ENCODE assay signal across 8 cellular contexts in genomic region chr22:19178659-19179471, GRCh38. TPM values are rescaled to one million over a fixed set of nuclear protein-coding genes. Genes with fewer than 3 reads are reported as not detected.
DNase-seq lines count a peak whose midpoint lies in the region; ATAC-seq, FAIRE-seq and TF ChIP-seq lines count a peak whose summit lies in the region.

SLC25A1 (minus strand) TSS chr22:19178736; CDS start chr22:19178673, 63 bp downstream.

- TF ChIP-seq POLR2A in H54 (IDR thresholded peaks at IDR 0.05; ENCODE audit: low read depth, low read length) (peak; percentile 32; the same call in 1 of the 2 replicates), gastroesophageal sphincter (IDR thresholded peaks at IDR 0.05) (peak; percentile 40 to 66)

- H3K27ac ChIP-seq in gastroesophageal sphincter, result peak within 1 kb of the TSS; percentile 76 to 99 (median 94)
- peak within 1 kb of the TSS; percentile 55 for H3K27ac ChIP-seq in neutrophil

- peak within 1 kb of the TSS; percentile 53 for H3K27ac Mint-ChIP-seq in activated naive CD4-positive, alpha-beta T cell treated with anti-CD3 and anti-CD28 coated beads for 36 hours

- intact Hi-C loops in activated naive CD4-positive, alpha-beta T cell treated with anti-CD3 and anti-CD28 coated beads for 36 hours (cut with micrococcal nuclease), result loop anchor here (1.0 to 5.0 kb wide), 8 partner anchors 34 to 539 kb away; partner anchors contain the start of genes CDC45, DGCR2, ESS2 and HIRA

- TF ChIP-seq CTCF in Loucy (conservative IDR thresholded peaks at IDR 0.05; ENCODE audit: low read length) (no peak), gastroesophageal sphincter (IDR thresholded peaks at IDR 0.05) (no peak), neutrophil (IDR thresholded peaks at IDR 0.05) (peak; percentile 22), subcutaneous adipose tissue (IDR thresholded peaks at IDR 0.05; ENCODE audit: low read depth) (no peak)

- peaks cover 1% of the 10 kb centered on the region for H3K36me3 Mint-ChIP-seq in activated naive CD4-positive, alpha-beta T cell treated with anti-CD3 and anti-CD28 coated beads for 36 hours (ENCODE audit: low read depth)

- H2AFZ ChIP-seq in Loucy (ENCODE audit: low read length), result peak within 1 kb of the TSS; percentile 92

- no peak for FAIRE-seq in H54 (lab: Jason Lieb, UNC)

- peaks cover 18% of the 10 kb centered on the region for H4K20me1 ChIP-seq in Loucy (ENCODE audit: insufficient read depth, low read length, poor library complexity, severe bottlenecking)

- ATAC-seq in gastroesophageal sphincter, result peak; percentile 91

- peak; percentile 90 for DNase-seq in ELR (ENCODE audit: low read depth)
- peak; percentile 73 for DNase-seq in H54 (ENCODE audit: insufficient read length, low spot score)
- peak; percentile 87 for DNase-seq in SK-N-DZ (ENCODE audit: low spot score)
- DNase-seq in activated naive CD4-positive, alpha-beta T cell treated with anti-CD3 and anti-CD28 coated beads for 36 hours, result peak; percentile 85

- peak within 1 kb of the TSS; percentile 98 for H3K4me2 ChIP-seq in Loucy (ENCODE audit: low read depth, low read length, poor library complexity, severe bottlenecking)

- H3K9me3 ChIP-seq in Loucy (ENCODE audit: insufficient read depth, low read depth, low read length), result no peaks in the 10 kb centered on the region
- no peaks in the 10 kb centered on the region for H3K9me3 ChIP-seq in gastroesophageal sphincter
- no peaks in the 10 kb centered on the region for H3K9me3 ChIP-seq in neutrophil

- H3K27me3 ChIP-seq in Loucy (ENCODE audit: insufficient read depth, low read length, poor library complexity, severe bottlenecking) (no peaks in the 10 kb centered on the region), gastroesophageal sphincter (no peaks in the 10 kb centered on the region), neutrophil (peaks cover 8% of the 10 kb centered on the region)

- H3K9me3 Mint-ChIP-seq in activated naive CD4-positive, alpha-beta T cell treated with anti-CD3 and anti-CD28 coated beads for 36 hours, result no peaks in the 10 kb centered on the region

- no peaks in the 10 kb centered on the region for H3K9me2 ChIP-seq in Loucy (replicated peaks; ENCODE audit: low read depth, low read length)

- CTCF ChIA-PET in activated naive CD4-positive, alpha-beta T cell treated with anti-CD3 and anti-CD28 coated beads for 36 hours (lab: Charles Lee), result interaction anchor here (0.6 to 1.8 kb wide), 8 partner anchors 13 to 451 kb away, joined by 3 to 5 read pairs (median 4); partner anchors contain the start of gene ESS2

- peak within 1 kb of the TSS; percentile 75 for H3K4me3 Mint-ChIP-seq in activated naive CD4-positive, alpha-beta T cell treated with anti-CD3 and anti-CD28 coated beads for 36 hours

- no peak for TF ChIP-seq EP300 in gastroesophageal sphincter (IDR thresholded peaks at IDR 0.05)

- H3K9ac ChIP-seq in Loucy (ENCODE audit: low read depth, low read length, poor library complexity, severe bottlenecking), result peak within 1 kb of the TSS; percentile 71

- no peaks in the 10 kb centered on the region for H3F3A ChIP-seq in Loucy (ENCODE audit: low read depth)

- peaks cover 32% of the 10 kb centered on the region for H3K4me1 Mint-ChIP-seq in activated naive CD4-positive, alpha-beta T cell treated with anti-CD3 and anti-CD28 coated beads for 36 hours (ENCODE audit: low read depth)

- H3K79me2 ChIP-seq in Loucy (ENCODE audit: insufficient read depth, low read length), result peaks cover 31% of the 10 kb centered on the region; the same call in 1 of the 2 replicates

- H3K4me3 ChIP-seq in Loucy (ENCODE audit: low read length, poor library complexity, severe bottlenecking), result peak within 1 kb of the TSS; percentile 78
- peak within 1 kb of the TSS; percentile 76 to 96 for H3K4me3 ChIP-seq in gastroesophageal sphincter
- H3K4me3 ChIP-seq in neutrophil (ENCODE audit: low read depth in 1 of 2, low read length in 1 of 2), result peak within 1 kb of the TSS; percentile 66 to 77

- no peaks in the 10 kb centered on the region for H3K36me3 ChIP-seq in Loucy (ENCODE audit: insufficient read depth, low read length)
- peaks cover 0 to 10% of the 10 kb centered on the region in 2 donors for H3K36me3 ChIP-seq in gastroesophageal sphincter
- H3K36me3 ChIP-seq in neutrophil, result peaks cover 61% of the 10 kb centered on the region

- H3K4me1 ChIP-seq in Loucy (ENCODE audit: insufficient read depth, low read length, poor library complexity, severe bottlenecking) (peaks cover 23% of the 10 kb centered on the region), gastroesophageal sphincter (peaks cover 0 to 53% (median 24%) of the 10 kb centered on the region in 3 donors), neutrophil (ENCODE audit: control insufficient read depth in 1 of 2, insufficient read depth in 1 of 2, low read depth in 1 of 2, low read length in 1 of 2) (peaks cover 25 to 34% of the 10 kb centered on the region in 2 experiments)

- no CpG with 5 or more reads among the region's 84 CpGs for WGBS in gastroesophageal sphincter (ENCODE audit: low coverage in 1 of 2), 2 donors

- H3K27me3 Mint-ChIP-seq in activated naive CD4-positive, alpha-beta T cell treated with anti-CD3 and anti-CD28 coated beads for 36 hours (ENCODE audit: low read depth), result no peaks in the 10 kb centered on the region

RNA-seq across cellular contexts. Expression of gene SLC25A1, which starts in this region (rescaled TPM):
- 122 and 132 TPM in 2 replicates for polyA plus RNA-seq in SK-N-DZ (2014; cell fraction: cytosol; rRNA removed)
- polyA plus RNA-seq in SK-N-DZ (2014; cell fraction: nucleus; rRNA removed), result 128 and 158 TPM in 2 replicates
- total RNA-seq in activated naive CD4-positive, alpha-beta T cell treated with anti-CD3 and anti-CD28 coated beads for 36 hours, result 10 to 100 TPM; 54.0 to 58.4 TPM
- total RNA-seq in gastroesophageal sphincter, result 10 to 100 TPM; 42.1 to 69.9 (median 51.1) TPM
- total RNA-seq in subcutaneous adipose tissue, result 100 to 1,000 TPM in 2 of 4 donors, 10 to 100 TPM in 2; 61.1 to 450 (median 97.4) TPM

Comparison
In these comparisons a context has a peak if more than half of its experiments do, and no peak if none do; other contexts are left out.
1. Peak in every context shown above with its lines: DNase-seq, ATAC-seq, H3K4me3 ChIP-seq and H3K27ac ChIP-seq.